Comparison of ENCODE assay signal across 8 cellular contexts in genomic region chr2:230226090-230226551, GRCh38. TPM values are rescaled to one million over a fixed set of nuclear protein-coding genes. Genes with fewer than 3 reads are reported as not detected.
DNase-seq lines count a peak whose midpoint lies in the region; ATAC-seq and TF ChIP-seq lines count a peak whose summit lies in the region.

No MANE protein-coding gene starts in this region.

- peaks cover 48% of the 10 kb centered on the region for H3K4me1 Mint-ChIP-seq in dendritic cell treated with granulocyte-macrophage colony-stimulating factor and Interleukin-4, amounts not matched to agents 40 ng/mL and 50 ng/mL, for 4 days (ENCODE audit: low read depth)
- peaks cover 6% of the 10 kb centered on the region for H3K4me1 Mint-ChIP-seq in endothelial cell (ENCODE audit: unreplicated experiment)

- peak overlapping the region; percentile 60 for H3K27ac Mint-ChIP-seq in dendritic cell treated with granulocyte-macrophage colony-stimulating factor and Interleukin-4, amounts not matched to agents 40 ng/mL and 50 ng/mL, for 4 days
- no peak overlapping the region for H3K27ac Mint-ChIP-seq in endothelial cell (ENCODE audit: unreplicated experiment)

- no peak overlapping the region for H2BK15ac ChIP-seq in neuronal stem cell (ENCODE audit: low read length)

- DNase-seq in GM12865 (ENCODE audit: low read depth) = peak; percentile 83
- DNase-seq in DMS53 treated with DMSO at 0.1 percent for 48 hours (lab: John Stamatoyannopoulos, UW; ENCODE audit: unreplicated experiment) = no peak
- DNase-seq in neuronal stem cell (ENCODE audit: low spot score) = no peak
- no peak for DNase-seq in NCI-H510A (lab: John Stamatoyannopoulos, UW)
- no peak for DNase-seq in endothelial cell (ENCODE audit: low spot score)

- no peak overlapping the region for H3K9ac ChIP-seq in neuronal stem cell (ENCODE audit: low read depth, low read length, poor library complexity)

- H3K9me3 Mint-ChIP-seq in dendritic cell treated with granulocyte-macrophage colony-stimulating factor and Interleukin-4, amounts not matched to agents 40 ng/mL and 50 ng/mL, for 4 days = peaks cover 9% of the 10 kb centered on the region
- H3K9me3 Mint-ChIP-seq in endothelial cell (ENCODE audit: unreplicated experiment) = no peaks in the 10 kb centered on the region

- H3K27me3 ChIP-seq in neuronal stem cell (ENCODE audit: control insufficient read depth in 3 of 3, insufficient read depth in 3 of 3, low read depth in 1 of 3, low read length in 3 of 3) = peaks cover 0 to 5% (median 0%) of the 10 kb centered on the region in 3 experiments

- H2BK120ac ChIP-seq in neuronal stem cell (ENCODE audit: low read depth, low read length) = no peak overlapping the region

- TF ChIP-seq CTCF in GM12865 (IDR thresholded peaks at IDR 0.05; ENCODE audit: insufficient read depth, low read depth, low read length, missing control alignments) (no peak), endothelial cell (IDR thresholded peaks at IDR 0.05; ENCODE audit: unreplicated experiment) (no peak)

- WGBS in neuronal stem cell (ENCODE audit: extremely low coverage in 2 of 2, insufficient read length in 2 of 2, insufficient replicate concordance in 1 of 2), 2 donors = no CpG with 5 or more reads among the region's 3 CpGs

- H3K18ac ChIP-seq in neuronal stem cell (ENCODE audit: low read length) = no peak overlapping the region

- no peaks in the 10 kb centered on the region for H3K27me3 Mint-ChIP-seq in dendritic cell treated with granulocyte-macrophage colony-stimulating factor and Interleukin-4, amounts not matched to agents 40 ng/mL and 50 ng/mL, for 4 days
- H3K27me3 Mint-ChIP-seq in endothelial cell (ENCODE audit: unreplicated experiment) = no peaks in the 10 kb centered on the region

- H3K36me3 Mint-ChIP-seq in dendritic cell treated with granulocyte-macrophage colony-stimulating factor and Interleukin-4, amounts not matched to agents 40 ng/mL and 50 ng/mL, for 4 days (ENCODE audit: low read depth) = peaks cover 6% of the 10 kb centered on the region
- H3K36me3 Mint-ChIP-seq in endothelial cell (ENCODE audit: low read depth, unreplicated experiment) = no peaks in the 10 kb centered on the region

- no peak overlapping the region for H3K23ac ChIP-seq in neuronal stem cell (ENCODE audit: low read depth, low read length, poor library complexity)

- intact Hi-C loops in dendritic cell treated with granulocyte-macrophage colony-stimulating factor and Interleukin-4, amounts not matched to agents 40 ng/mL and 50 ng/mL, for 4 days (cut with micrococcal nuclease) = no loop called here

- ATAC-seq in GM21526 (IDR thresholded peaks at IDR 0.05; ENCODE audit: low FRiP score, unreplicated experiment) (peak; percentile 67), HG03571 (IDR thresholded peaks at IDR 0.05; ENCODE audit: unreplicated experiment) (peak; percentile 64)

- no peak overlapping the region for H2AK5ac ChIP-seq in neuronal stem cell (ENCODE audit: low read depth, low read length)

- H2BK5ac ChIP-seq in neuronal stem cell (ENCODE audit: low read length) = no peak overlapping the region

- no peak overlapping the region for H3K27ac ChIP-seq in neuronal stem cell (replicated peaks; ENCODE audit: low read length)

- H3K4me1 ChIP-seq in neuronal stem cell (ENCODE audit: control insufficient read depth in 2 of 2, insufficient read depth in 1 of 2, low read depth in 1 of 2, low read length in 2 of 2) = no peaks in the 10 kb centered on the region

- no peaks in the 10 kb centered on the region for H3K79me1 ChIP-seq in neuronal stem cell (ENCODE audit: low read depth, low read length)

- H3K9me3 ChIP-seq in neuronal stem cell (replicated peaks in 1 of 2; ENCODE audit: control insufficient read depth in 2 of 2, insufficient read depth in 1 of 2, low read depth in 1 of 2, low read length in 2 of 2) = peaks cover 0 to 3% of the 10 kb centered on the region in 2 donors

- no peak overlapping the region for H2AFZ ChIP-seq in neuronal stem cell (ENCODE audit: low read length)

- H3K36me3 ChIP-seq in neuronal stem cell (replicated peaks in 1 of 2; ENCODE audit: control insufficient read depth in 2 of 2, insufficient read depth in 2 of 2, low read length in 2 of 2) = no peaks in the 10 kb centered on the region

- H3K4me2 ChIP-seq in neuronal stem cell (ENCODE audit: insufficient read depth, low read length, poor library complexity, severe bottlenecking) = no peak overlapping the region

- H3K4ac ChIP-seq in neuronal stem cell (ENCODE audit: low read length) = no peak overlapping the region

- H3K14ac ChIP-seq in neuronal stem cell (ENCODE audit: low read length) = no peak overlapping the region

- peak overlapping the region; percentile 62 for H3K4me3 Mint-ChIP-seq in dendritic cell treated with granulocyte-macrophage colony-stimulating factor and Interleukin-4, amounts not matched to agents 40 ng/mL and 50 ng/mL, for 4 days
- H3K4me3 Mint-ChIP-seq in endothelial cell (ENCODE audit: unreplicated experiment) = no peak overlapping the region

- no peak overlapping the region for H2BK12ac ChIP-seq in neuronal stem cell (ENCODE audit: low read length)

- H4K91ac ChIP-seq in neuronal stem cell (ENCODE audit: low read depth, low read length, poor library complexity) = no peak overlapping the region

- H3K4me3 ChIP-seq in GM12865 (ENCODE audit: low read depth, low read length) = peak overlapping the region; percentile 70
- no peak overlapping the region for H3K4me3 ChIP-seq in neuronal stem cell (ENCODE audit: low read length in 2 of 2)

- H4K8ac ChIP-seq in neuronal stem cell (ENCODE audit: low read depth, low read length) = no peak overlapping the region

RNA-seq across cellular contexts. Expression of gene SP140, which starts 0.6 kb away (rescaled TPM):
- polyA plus RNA-seq in neuronal stem cell (2013, experiment 1 of 2) = 0.06 TPM
- 0.04 TPM for polyA plus RNA-seq in neuronal stem cell (2013, experiment 2 of 2)
- not detected for total RNA-seq in endothelial cell (ENCODE audit: unreplicated experiment)

RNA-seq across cellular contexts. Expression of gene SP110, which starts 6.3 kb away (rescaled TPM):
- polyA plus RNA-seq in neuronal stem cell (2013, experiment 1 of 2) = 1.7 TPM
- 1.5 TPM for polyA plus RNA-seq in neuronal stem cell (2013, experiment 2 of 2)
- total RNA-seq in endothelial cell (ENCODE audit: unreplicated experiment) = 5.3 TPM
